In the genomic region with DNA sequence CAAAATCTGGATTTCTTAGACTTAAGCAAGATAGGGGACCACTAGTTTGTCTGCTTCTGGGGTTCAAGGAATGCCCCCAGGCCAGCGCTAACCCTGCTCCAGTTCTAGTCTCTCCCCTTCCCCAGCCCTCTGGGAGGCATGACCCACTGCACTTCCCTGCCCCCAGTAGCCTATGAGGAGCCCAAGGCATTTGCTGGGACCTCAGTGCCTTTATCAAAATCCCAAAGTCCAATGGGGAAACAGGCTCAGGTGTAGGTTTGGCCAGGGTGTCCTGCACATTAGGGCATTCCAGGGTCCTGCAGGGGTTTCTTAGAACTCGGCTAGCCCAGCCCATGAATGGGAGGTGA, we compare ENCODE assay signal across 9 cellular contexts. TPM values are rescaled to one million over a fixed set of nuclear protein-coding genes. Genes with fewer than 3 reads are reported as not detected.
DNase-seq lines count a peak whose midpoint lies in the region; FAIRE-seq and TF ChIP-seq lines count a peak whose summit lies in the region.
"Had no signal": no experiment of that assay in that cellular context is flagged by ENCODE, and none has a peak within 500 bp of the region (broad histone marks: within the 10 kb centered on the region; RNA-seq: fewer than 3 reads in every experiment).

No MANE protein-coding gene starts in this region.

- H2BK120ac ChIP-seq in trophoblast cell (ENCODE audit: insufficient read depth, low read length, poor library complexity), result no peak overlapping the region

- no peak overlapping the region for H4K91ac ChIP-seq in trophoblast cell (ENCODE audit: low read depth, low read length)

- DNase-seq in Caco-2 (no peak), SJCRH30 (no peak), trophoblast cell (no peak), CD1c-positive myeloid dendritic cell (ENCODE audit: extremely low spot score) (no peak), frontal cortex (ENCODE audit: low spot score in 2 of 2) (no peak), HuH-7 (ENCODE audit: low spot score) (no peak), NCI-H226 (no peak)

- H3K4me1 ChIP-seq in Caco-2 (peaks cover 32% of the 10 kb centered on the region), SJCRH30 (peaks cover 27% of the 10 kb centered on the region), esophagus (ENCODE audit: control insufficient read depth in 2 of 2, insufficient read depth in 2 of 2, low read length in 1 of 2) (peaks cover 0 to 23% of the 10 kb centered on the region in 2 donors), trophoblast cell (ENCODE audit: control insufficient read depth in 1 of 2, insufficient read depth in 2 of 2, low read length in 2 of 2) (peaks cover 12 to 18% of the 10 kb centered on the region in 2 experiments)

- FAIRE-seq in frontal cortex (lab: Jason Lieb, UNC), result no peak

- no peak overlapping the region for H2BK5ac ChIP-seq in trophoblast cell (ENCODE audit: low read depth, low read length, poor library complexity)

- peak overlapping the region; percentile 88 for H3K4me3 Mint-ChIP-seq in Caco-2 (ENCODE audit: unreplicated experiment)

- BruUV-seq in Caco-2 (replicated peaks; lab: Mats Ljungman, UMichigan), result no TSS peak

- H3K9me3 ChIP-seq in Caco-2 (no peaks in the 10 kb centered on the region), SJCRH30 (replicated peaks) (no peaks in the 10 kb centered on the region), esophagus (ENCODE audit: control insufficient read depth in 2 of 2, insufficient read depth in 1 of 2, low read depth in 1 of 2, low read length in 1 of 2) (no peaks in the 10 kb centered on the region), trophoblast cell (ENCODE audit: insufficient read depth, low read depth, low read length) (peaks cover 2% of the 10 kb centered on the region)
- H3K9me3 ChIP-seq: SJSA1 had no signal

- H4K8ac ChIP-seq in trophoblast cell (ENCODE audit: low read depth, low read length), result no peak overlapping the region

- H3K36me3 ChIP-seq in Caco-2 (ENCODE audit: control insufficient read depth, insufficient read depth, low read length) (no peaks in the 10 kb centered on the region), SJCRH30 (peaks cover 9% of the 10 kb centered on the region), esophagus (ENCODE audit: control insufficient read depth in 2 of 2, insufficient read depth in 2 of 2, low read length in 1 of 2) (no peaks in the 10 kb centered on the region), trophoblast cell (ENCODE audit: control insufficient read depth in 1 of 2, insufficient read depth in 2 of 2, low read length in 2 of 2) (no peaks in the 10 kb centered on the region)

- H2AK5ac ChIP-seq in trophoblast cell (ENCODE audit: low read length), result no peak overlapping the region

- POLR2A ChIA-PET in Caco-2 (lab: Charles Lee), result interaction anchor here (0.6 kb wide), 1 partner anchor 11 kb away, joined by 4 read pairs; no protein-coding TSS in a partner anchor

- peaks cover 6% of the 10 kb centered on the region for H3K36me3 Mint-ChIP-seq in Caco-2 (ENCODE audit: insufficient read depth, unreplicated experiment)

- H3K27me3 ChIP-seq in Caco-2 (replicated peaks; ENCODE audit: control insufficient read depth, insufficient read depth, low read length) (no peaks in the 10 kb centered on the region), SJCRH30 (no peaks in the 10 kb centered on the region), esophagus (ENCODE audit: control insufficient read depth in 1 of 2, insufficient read depth in 2 of 2, low read length in 2 of 2) (no peaks in the 10 kb centered on the region), trophoblast cell (ENCODE audit: insufficient read depth, low read length) (no peaks in the 10 kb centered on the region)

- peak overlapping the region; percentile 74 for H3K27ac Mint-ChIP-seq in Caco-2 (ENCODE audit: unreplicated experiment)

- no peak overlapping the region for H4K12ac ChIP-seq in trophoblast cell (ENCODE audit: low read depth, low read length)

- no peak overlapping the region for H2AFZ ChIP-seq in trophoblast cell (ENCODE audit: insufficient read depth, low read length, poor library complexity)

- no peak overlapping the region for H3K18ac ChIP-seq in trophoblast cell (ENCODE audit: low read length)

- H3K27ac ChIP-seq in SJCRH30, result peak overlapping the region; percentile 93
- peak overlapping the region; percentile 98 to 99 for H3K27ac ChIP-seq in esophagus (ENCODE audit: low read depth in 2 of 2, low read length in 1 of 2)
- no peak overlapping the region for H3K27ac ChIP-seq in trophoblast cell (ENCODE audit: low read depth, low read length)
- H3K27ac ChIP-seq: SJSA1 had no signal

- no peak overlapping the region for H2BK12ac ChIP-seq in trophoblast cell (ENCODE audit: low read length)

- peaks cover 11% of the 10 kb centered on the region for H3K79me1 ChIP-seq in trophoblast cell (ENCODE audit: low read length)

- intact Hi-C loops in Caco-2 (cut with micrococcal nuclease; ENCODE audit: unreplicated experiment), result loop anchor here (10.0 kb wide), 1 partner anchor 80 kb away; no protein-coding TSS in a partner anchor

- 51 to 58% methylated on average over 2 of the region's 2 CpGs for WGBS in esophagus, 2 donors
- WGBS in trophoblast cell (ENCODE audit: extremely low coverage, insufficient coverage, insufficient read length), result no CpG with 5 or more reads among the region's 2 CpGs

- H3K4me1 Mint-ChIP-seq in Caco-2 (ENCODE audit: low read depth, unreplicated experiment), result peaks cover 31% of the 10 kb centered on the region

- peak overlapping the region; percentile 24 for H3K4ac ChIP-seq in trophoblast cell (ENCODE audit: low read depth, low read length)

- H3K23ac ChIP-seq in trophoblast cell (ENCODE audit: low read length), result no peak overlapping the region

- no peak overlapping the region for H3K9ac ChIP-seq in trophoblast cell (ENCODE audit: low read length)

- no peaks in the 10 kb centered on the region for H3K9me3 Mint-ChIP-seq in Caco-2 (ENCODE audit: unreplicated experiment)

- H3K27me3 Mint-ChIP-seq in Caco-2 (ENCODE audit: insufficient read depth, unreplicated experiment), result no peaks in the 10 kb centered on the region

- H3K4me3 ChIP-seq in Caco-2 (ENCODE audit: low read depth, low read length), result peak overlapping the region; percentile 11; the same call in 1 of the 2 replicates
- peak overlapping the region; percentile 84 for H3K4me3 ChIP-seq in SJCRH30
- H3K4me3 ChIP-seq in esophagus (ENCODE audit: low read depth in 1 of 2, low read length in 2 of 2), result peak overlapping the region; percentile 45 to 95
- no peak overlapping the region for H3K4me3 ChIP-seq in trophoblast cell (ENCODE audit: low read depth, low read length)

- H3K4me2 ChIP-seq in trophoblast cell (ENCODE audit: low read length), result peak overlapping the region; percentile 24

- no peak for TF ChIP-seq CTCF in Caco-2 (IDR thresholded peaks at IDR 0.05; ENCODE audit: insufficient read depth in 1 of 2, low read depth in 1 of 2, low read length in 1 of 2, severe bottlenecking in 1 of 2, unreplicated experiment in 1 of 2)

- CTCF ChIA-PET in Caco-2 (lab: Charles Lee), result no interaction called here

- H3K79me2 ChIP-seq in trophoblast cell (ENCODE audit: control insufficient read depth, insufficient read depth, low read length, poor library complexity), result peaks cover 8% of the 10 kb centered on the region

- no peak overlapping the region for H3K14ac ChIP-seq in trophoblast cell (ENCODE audit: low read length)

RNA-seq across cellular contexts. Expression of a gene that starts 1.2 kb away (rescaled TPM):
- total RNA-seq in Caco-2 (2022) (32.6 and 34.4 TPM in 2 replicates), frontal cortex (1.6 TPM)
- total RNA-seq in SJCRH30 (2014; rRNA removed; shearing (Covaris generic)), result 71.0 and 75.1 TPM in 2 replicates
- 10 to 100 TPM; 51.1 to 60.0 TPM for polyA plus RNA-seq in esophagus
- 20.5 and 20.6 TPM in 2 replicates for polyA plus RNA-seq in trophoblast cell (2013)

RNA-seq across cellular contexts. Expression of a gene that starts 46.4 kb away (rescaled TPM):
- total RNA-seq in Caco-2 (2022) (33.4 and 37.0 TPM in 2 replicates), frontal cortex (35.1 TPM)
- total RNA-seq in SJCRH30 (2014; rRNA removed; shearing (Covaris generic)), result 38.3 and 39.5 TPM in 2 replicates
- 10 to 100 TPM; 29.0 to 47.1 TPM for polyA plus RNA-seq in esophagus
- polyA plus RNA-seq in trophoblast cell (2013), result 20.6 and 21.6 TPM in 2 replicates

Comparison
In these comparisons a context has a peak if more than half of its experiments do, and no peak if none do; other contexts are left out.
1. RNA of a gene that starts 1.2 kb away (total RNA-seq): 71.0 to 75.1 TPM in SJCRH30 and 32.6 to 34.4 TPM in Caco-2; 1.6 TPM in frontal cortex (single experiment); every median in the first group is over 10 times any median in the second.